In genomic region chr16:14473488-14473887, GRCh38 we compare ENCODE assay signal across 15 cellular contexts.
DNase-seq lines count a peak whose midpoint lies in the region; ATAC-seq and TF ChIP-seq lines count a peak whose summit lies in the region.
"Had no signal": no experiment of that assay in that cellular context is flagged by ENCODE, and none has a peak within 500 bp of the region (broad histone marks: within the 10 kb centered on the region; RNA-seq: fewer than 3 reads in every experiment).

No MANE protein-coding gene starts in this region.

- H3K4me3 ChIP-seq in BLaER1 treated with 17β-estradiol and CSF1 and Interleukin-3, amounts not matched to agents 10 nM and 100 nM: no peak overlapping the region
- H3K4me3 ChIP-seq: GM23248 had no signal

- POLR2A ChIA-PET in WTC11 (lab: Charles Lee): no interaction called here

- H3K4me1 ChIP-seq in BLaER1 treated with 17β-estradiol and CSF1 and Interleukin-3, amounts not matched to agents 10 nM and 100 nM: peaks cover 0 to 14% (median 11%) of the 10 kb centered on the region in 10 experiments; a peak in 15 of 20 replicates
- H3K4me1 ChIP-seq: BE2C had no signal

- H3K9me3 Mint-ChIP-seq in WTC11: peaks cover 4% of the 10 kb centered on the region

- no peaks in the 10 kb centered on the region for H4K20me1 ChIP-seq in BLaER1 treated with 17β-estradiol and CSF1 and Interleukin-3, amounts not matched to agents 10 nM and 100 nM

- CTCF ChIA-PET in WTC11 (lab: Charles Lee): no interaction called here

- DNase-seq in SHP77 (lab: John Stamatoyannopoulos, UW) (peak; percentile 24 to 25), left lobe of liver (ENCODE audit: low spot score) (no peak), WTC11 (ENCODE audit: low spot score) (no peak), NCI-H510A (lab: John Stamatoyannopoulos, UW) (no peak)
- DNase-seq in activated CD4-positive, alpha-beta T cell treated with anti-CD3 and anti-CD28 coated beads, Interleukin-2, amount 50 U/mL, for 48 hours: no peak
- DNase-seq: BE2C; Caco-2; CD8-positive, alpha-beta memory T cell; DMS53; GF-D8; GM23248 had no signal

- H3K4me1 Mint-ChIP-seq in WTC11: peaks cover 15% of the 10 kb centered on the region
- H3K4me1 Mint-ChIP-seq: CD8-positive, alpha-beta memory T cell had no signal

- no peaks in the 10 kb centered on the region for H3K27me3 Mint-ChIP-seq in WTC11 (ENCODE audit: low read depth)
- H3K27me3 Mint-ChIP-seq: CD8-positive, alpha-beta memory T cell had no signal

- no peak overlapping the region for H3K27ac Mint-ChIP-seq in WTC11

- H3K4me2 ChIP-seq in BLaER1 treated with 17β-estradiol and CSF1 and Interleukin-3, amounts not matched to agents 10 nM and 100 nM: peak overlapping the region in 8 of 11 experiments; percentile 37 to 73 (median 61); a peak in 14 of 22 replicates
- H3K4me2 ChIP-seq: KMS-11 had no signal

- no peaks in the 10 kb centered on the region for H3K27me3 ChIP-seq in BLaER1 treated with 17β-estradiol and CSF1 and Interleukin-3, amounts not matched to agents 10 nM and 100 nM
- H3K27me3 ChIP-seq: BE2C had no signal

- H3K9ac ChIP-seq in BLaER1 treated with 17β-estradiol and CSF1 and Interleukin-3, amounts not matched to agents 10 nM and 100 nM: no peak overlapping the region
- H3K9ac ChIP-seq: GM23248, KMS-11 had no signal

- ATAC-seq in left lobe of liver (peak; percentile 60), WTC11 (no peak), GM21515 (IDR thresholded peaks at IDR 0.05; ENCODE audit: unreplicated experiment) (no peak)
- ATAC-seq: HCT116 had no signal

- H3K36me3 Mint-ChIP-seq in WTC11: peaks cover 3% of the 10 kb centered on the region

- H3K27ac ChIP-seq in BLaER1 treated with 17β-estradiol and CSF1 and Interleukin-3, amounts not matched to agents 10 nM and 100 nM: no peak overlapping the region
- H3K27ac ChIP-seq: GM23248, KMS-11 had no signal

- peaks cover 6 to 16% (median 9%) of the 10 kb centered on the region in 11 experiments for H3K9me3 ChIP-seq in BLaER1 treated with 17β-estradiol and CSF1 and Interleukin-3, amounts not matched to agents 10 nM and 100 nM (replicated peaks in 1 of 11)
- H3K9me3 ChIP-seq: BE2C had no signal

- no peak for TF ChIP-seq CTCF in WTC11 (IDR thresholded peaks at IDR 0.05)

- H3K36me3 ChIP-seq in BLaER1 treated with 17β-estradiol and CSF1 and Interleukin-3, amounts not matched to agents 10 nM and 100 nM: peaks cover 14 to 41% (median 17%) of the 10 kb centered on the region in 11 experiments; a peak in 20 of 22 replicates
- H3K36me3 ChIP-seq: BE2C had no signal

- no peak overlapping the region for H3K4me3 Mint-ChIP-seq in WTC11
- H3K4me3 Mint-ChIP-seq: CD8-positive, alpha-beta memory T cell had no signal

TF ChIP-seq in WTC11, 78 proteins besides CTCF, POLR2A, EP300 and RAD21 (continues in another document):
- TF ChIP-seq GRHL2 (CRISPR knock-in tag; IDR thresholded peaks at IDR 0.05; ENCODE audit: insufficient replicate concordance, severe bottlenecking) (no peak), ATF1 (CRISPR knock-in tag; IDR thresholded peaks at IDR 0.05) (no peak), ZNF317 (CRISPR knock-in tag; IDR thresholded peaks at IDR 0.05; ENCODE audit: borderline replicate concordance, low read depth) (no peak), ZNF281 (CRISPR knock-in tag; IDR thresholded peaks at IDR 0.05) (no peak), ZNF532 (CRISPR knock-in tag; IDR thresholded peaks at IDR 0.05; ENCODE audit: borderline replicate concordance) (no peak), ZNF425 (CRISPR knock-in tag; conservative IDR thresholded peaks at IDR 0.05) (no peak), USF2 (CRISPR knock-in tag; IDR thresholded peaks at IDR 0.05) (no peak), IRF1 (CRISPR knock-in tag; IDR thresholded peaks at IDR 0.05) (no peak), GABPB1 (CRISPR knock-in tag; IDR thresholded peaks at IDR 0.05) (no peak), NR1H2 (CRISPR knock-in tag; IDR thresholded peaks at IDR 0.05) (no peak), NFE2L1 (CRISPR knock-in tag; IDR thresholded peaks at IDR 0.05) (no peak), FOXJ3 (CRISPR knock-in tag; IDR thresholded peaks at IDR 0.05; ENCODE audit: borderline replicate concordance) (no peak), CBFB (CRISPR knock-in tag; IDR thresholded peaks at IDR 0.05; ENCODE audit: low read depth) (no peak)

Comparison
In these comparisons a context has a peak if more than half of its experiments do, and no peak if none do; other contexts are left out.
1. DNase-seq: peak in SHP77 (2 of 2); none in left lobe of liver (single experiment), activated CD4-positive, alpha-beta T cell treated with anti-CD3 and anti-CD28 coated beads, Interleukin-2, amount 50 U/mL, for 48 hours (0 of 2), WTC11 (single experiment) and NCI-H510A (single experiment).